8 cellular contexts compared by ENCODE assay signal in the genomic region with DNA sequence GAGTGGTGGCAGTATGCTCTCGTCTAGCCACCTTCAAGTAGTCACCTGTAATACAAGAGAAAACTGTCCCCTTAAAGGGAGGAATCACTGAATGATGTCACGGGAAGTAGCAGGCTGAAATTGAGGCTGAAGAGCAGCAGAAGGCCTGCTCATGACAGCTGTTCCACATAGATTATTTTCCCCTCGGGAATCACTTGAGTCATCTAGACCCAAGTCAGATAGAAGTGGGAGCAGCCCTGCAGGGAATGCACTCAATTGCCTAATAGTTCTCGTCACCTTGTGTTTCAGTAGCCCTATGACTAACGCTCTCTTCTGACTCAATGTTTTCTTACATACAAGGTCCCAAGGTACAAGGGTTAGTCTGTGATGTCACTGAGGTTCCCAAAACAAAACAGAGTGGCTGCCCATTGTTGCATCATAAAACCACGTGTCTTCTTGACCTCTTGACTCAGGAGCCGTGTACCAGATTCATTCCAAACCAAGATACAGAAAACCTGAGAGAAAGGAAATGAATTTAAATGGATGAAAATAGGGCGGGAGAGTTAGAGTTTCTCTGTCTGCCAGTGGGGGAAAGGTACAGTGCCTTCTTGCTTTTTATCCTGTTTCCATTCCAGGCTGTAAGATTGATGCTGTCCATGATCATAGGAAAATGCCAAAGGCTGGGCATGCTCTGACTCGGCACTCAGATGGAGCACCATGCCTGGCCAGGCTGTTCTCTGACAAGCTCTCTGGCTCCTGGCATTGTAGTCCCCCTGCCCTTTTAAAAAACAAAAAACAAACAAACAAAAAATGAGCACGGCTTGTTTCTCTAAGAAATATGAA. TPM values are rescaled to one million over a fixed set of nuclear protein-coding genes. Genes with fewer than 3 reads are reported as not detected.
DNase-seq lines count a peak whose midpoint lies in the region; ATAC-seq, FAIRE-seq and TF ChIP-seq lines count a peak whose summit lies in the region.

No MANE protein-coding gene starts in this region.

- peak; percentile 95 to 97 for DNase-seq in A549 (ENCODE audit: low read depth in 1 of 2, low spot score in 1 of 2)
- DNase-seq in MV-4-11 (lab: John Stamatoyannopoulos, UW) = peak; percentile 83
- DNase-seq in breast epithelium (ENCODE audit: low spot score in 2 of 2) = peak in 1 of 2 donors; percentile 52
- peak; percentile 81 to 99 for DNase-seq in lung microvascular endothelial cell (ENCODE audit: low read depth in 2 of 2)
- DNase-seq in middle frontal gyrus (ENCODE audit: extremely low spot score, low spot score) = no peak
- DNase-seq in HUDEP-2 (lab: John Stamatoyannopoulos, UW; ENCODE audit: unreplicated experiment in 76 of 76) = no peak
- no peak for DNase-seq in frontal cortex (ENCODE audit: low spot score in 2 of 2)

- TF ChIP-seq EP300 in A549 (IDR thresholded peaks at IDR 0.05) = peak; percentile 61 to 69; a peak in 2 of 5 replicates

- H3K27me3 ChIP-seq in breast epithelium = no peaks in the 10 kb centered on the region

- intact Hi-C loops in breast epithelium (cut with DNase I; ENCODE audit: low total_unique reads) = no loop called here

- H3K27ac ChIP-seq in A549 (peak overlapping the region; percentile 67 to 79), breast epithelium (peak overlapping the region; percentile 72 to 85)

- H3K4me1 ChIP-seq in A549 (peaks cover 25% of the 10 kb centered on the region), breast epithelium (no peaks in the 10 kb centered on the region)

- peak in 1 of 2 experiments; percentile 30; a peak in 2 of 5 replicates for TF ChIP-seq RAD21 in A549 (conservative IDR thresholded peaks at IDR 0.05 in 1 of 2, IDR thresholded peaks at IDR 0.05 in 1 of 2)

- H3K4me3 ChIP-seq in A549 (no peak overlapping the region), breast epithelium (no peak overlapping the region)

- CTCF ChIA-PET in A549 (lab: Yijun Ruan, JAX) = interaction anchor here (1.0 to 14.2 kb wide), 4 partner anchors 25 to 90 kb away, joined by 3 to 129 read pairs (median 42); a partner anchor contains a TSS

- TF ChIP-seq CTCF in A549 (IDR thresholded peaks at IDR 0.05) (no peak), breast epithelium (IDR thresholded peaks at IDR 0.05) (no peak)

- ATAC-seq in A549 (peak; percentile 96 to 97), GM19452 (IDR thresholded peaks at IDR 0.05; ENCODE audit: unreplicated experiment) (peak; percentile 69)

- no peaks in the 10 kb centered on the region for H3K9me3 ChIP-seq in A549
- H3K9me3 ChIP-seq in breast epithelium = no peaks in the 10 kb centered on the region

- peak overlapping the region; percentile 60 for H3K4me2 ChIP-seq in A549

- POLR2A ChIA-PET in A549 (lab: Yijun Ruan, JAX) = no interaction called here

- 33% methylated on average over 10 of the region's 10 CpGs for WGBS in A549 (ENCODE audit: missing lambda C conversion rate)

- TF ChIP-seq POLR2A in A549 (IDR thresholded peaks at IDR 0.05; ENCODE audit: low read length) (no peak), breast epithelium (IDR thresholded peaks at IDR 0.05) (no peak)

- FAIRE-seq in A549 (lab: Jason Lieb, UNC) (peak; percentile 97), frontal cortex (lab: Jason Lieb, UNC) (no peak)

- no peaks in the 10 kb centered on the region for H3K36me3 ChIP-seq in breast epithelium

TF ChIP-seq in A549, 52 proteins besides CTCF, POLR2A, EP300 and RAD21 (continues in another document):
- no peak for TF ChIP-seq SMC3 (IDR thresholded peaks at IDR 0.05)
- TF ChIP-seq JUNB (IDR thresholded peaks at IDR 0.05) = peak; percentile 98
- TF ChIP-seq TFCP2L1 (CRISPR knock-in tag; IDR thresholded peaks at IDR 0.05) = no peak
- TF ChIP-seq CBX2 (IDR thresholded peaks at IDR 0.05; ENCODE audit: borderline replicate concordance, low read depth) = no peak
- peak; percentile 80 to 94; a peak in 4 of 5 replicates for TF ChIP-seq JUN (IDR thresholded peaks at IDR 0.05)
- no peak for TF ChIP-seq KDM5A (IDR thresholded peaks at IDR 0.05)
- TF ChIP-seq, protein P1, sequence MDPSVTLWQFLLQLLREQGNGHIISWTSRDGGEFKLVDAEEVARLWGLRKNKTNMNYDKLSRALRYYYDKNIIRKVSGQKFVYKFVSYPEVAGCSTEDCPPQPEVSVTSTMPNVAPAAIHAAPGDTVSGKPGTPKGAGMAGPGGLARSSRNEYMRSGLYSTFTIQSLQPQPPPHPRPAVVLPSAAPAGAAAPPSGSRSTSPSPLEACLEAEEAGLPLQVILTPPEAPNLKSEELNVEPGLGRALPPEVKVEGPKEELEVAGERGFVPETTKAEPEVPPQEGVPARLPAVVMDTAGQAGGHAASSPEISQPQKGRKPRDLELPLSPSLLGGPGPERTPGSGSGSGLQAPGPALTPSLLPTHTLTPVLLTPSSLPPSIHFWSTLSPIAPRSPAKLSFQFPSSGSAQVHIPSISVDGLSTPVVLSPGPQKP (IDR thresholded peaks at IDR 0.05; ENCODE audit: low read depth, low read length) = no peak
- no peak for TF ChIP-seq KDM1A (IDR thresholded peaks at IDR 0.05; ENCODE audit: low read depth)
- TF ChIP-seq CEBPB (IDR thresholded peaks at IDR 0.05) = peak; percentile 98
- TF ChIP-seq, protein P2, sequence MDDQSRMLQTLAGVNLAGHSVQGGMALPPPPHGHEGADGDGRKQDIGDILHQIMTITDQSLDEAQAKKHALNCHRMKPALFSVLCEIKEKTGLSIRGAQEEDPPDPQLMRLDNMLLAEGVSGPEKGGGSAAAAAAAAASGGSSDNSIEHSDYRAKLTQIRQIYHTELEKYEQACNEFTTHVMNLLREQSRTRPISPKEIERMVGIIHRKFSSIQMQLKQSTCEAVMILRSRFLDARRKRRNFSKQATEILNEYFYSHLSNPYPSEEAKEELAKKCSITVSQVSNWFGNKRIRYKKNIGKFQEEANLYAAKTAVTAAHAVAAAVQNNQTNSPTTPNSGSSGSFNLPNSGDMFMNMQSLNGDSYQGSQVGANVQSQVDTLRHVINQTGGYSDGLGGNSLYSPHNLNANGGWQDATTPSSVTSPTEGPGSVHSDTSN (IDR thresholded peaks at IDR 0.05) = peak; percentile 66
- TF ChIP-seq NFE2L2 (conservative IDR thresholded peaks at IDR 0.05; ENCODE audit: low read length) = no peak
- TF ChIP-seq FOSB (CRISPR knock-in tag; IDR thresholded peaks at IDR 0.05) = no peak
- peak; percentile 58 for TF ChIP-seq MAFK (IDR thresholded peaks at IDR 0.05; ENCODE audit: partially characterized antibody)
- TF ChIP-seq MYC (IDR thresholded peaks at IDR 0.05; ENCODE audit: borderline replicate concordance, low read length) = peak; percentile 80; the same call in 1 of the 2 replicates
- TF ChIP-seq ZSCAN20 (CRISPR knock-in tag; IDR thresholded peaks at IDR 0.05) = no peak
- TF ChIP-seq SREBF2 (IDR thresholded peaks at IDR 0.05) = no peak
- TF ChIP-seq, protein P3, sequence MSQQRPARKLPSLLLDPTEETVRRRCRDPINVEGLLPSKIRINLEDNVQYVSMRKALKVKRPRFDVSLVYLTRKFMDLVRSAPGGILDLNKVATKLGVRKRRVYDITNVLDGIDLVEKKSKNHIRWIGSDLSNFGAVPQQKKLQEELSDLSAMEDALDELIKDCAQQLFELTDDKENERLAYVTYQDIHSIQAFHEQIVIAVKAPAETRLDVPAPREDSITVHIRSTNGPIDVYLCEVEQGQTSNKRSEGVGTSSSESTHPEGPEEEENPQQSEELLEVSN (IDR thresholded peaks at IDR 0.05; ENCODE audit: borderline replicate concordance, low read depth) = no peak
- no peak for TF ChIP-seq HEYL (CRISPR knock-in tag; IDR thresholded peaks at IDR 0.05)
- no peak for TF ChIP-seq RFX5 (IDR thresholded peaks at IDR 0.05)
- TF ChIP-seq, protein P4, sequence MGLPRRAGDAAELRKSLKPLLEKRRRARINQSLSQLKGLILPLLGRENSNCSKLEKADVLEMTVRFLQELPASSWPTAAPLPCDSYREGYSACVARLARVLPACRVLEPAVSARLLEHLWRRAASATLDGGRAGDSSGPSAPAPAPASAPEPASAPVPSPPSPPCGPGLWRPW (IDR thresholded peaks at IDR 0.05) = peak; percentile 81
- no peak for TF ChIP-seq RCOR1 (IDR thresholded peaks at IDR 0.05; ENCODE audit: low read depth, low read length)
- TF ChIP-seq ZC3H11A (IDR thresholded peaks at IDR 0.05) = no peak
- TF ChIP-seq, protein P5, sequence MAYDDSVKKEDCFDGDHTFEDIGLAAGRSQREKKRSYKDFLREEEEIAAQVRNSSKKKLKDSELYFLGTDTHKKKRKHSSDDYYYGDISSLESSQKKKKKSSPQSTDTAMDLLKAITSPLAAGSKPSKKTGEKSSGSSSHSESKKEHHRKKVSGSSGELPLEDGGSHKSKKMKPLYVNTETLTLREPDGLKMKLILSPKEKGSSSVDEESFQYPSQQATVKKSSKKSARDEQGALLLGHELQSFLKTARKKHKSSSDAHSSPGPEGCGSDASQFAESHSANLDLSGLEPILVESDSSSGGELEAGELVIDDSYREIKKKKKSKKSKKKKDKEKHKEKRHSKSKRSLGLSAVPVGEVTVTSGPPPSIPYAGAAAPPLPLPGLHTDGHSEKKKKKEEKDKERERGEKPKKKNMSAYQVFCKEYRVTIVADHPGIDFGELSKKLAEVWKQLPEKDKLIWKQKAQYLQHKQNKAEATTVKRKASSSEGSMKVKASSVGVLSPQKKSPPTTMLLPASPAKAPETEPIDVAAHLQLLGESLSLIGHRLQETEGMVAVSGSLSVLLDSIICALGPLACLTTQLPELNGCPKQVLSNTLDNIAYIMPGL (CRISPR knock-in tag; IDR thresholded peaks at IDR 0.05; ENCODE audit: borderline replicate concordance) = no peak
- TF ChIP-seq RARB (CRISPR knock-in tag; IDR thresholded peaks at IDR 0.05) = peak; percentile 75; the same call in 1 of the 2 replicates
- no peak for TF ChIP-seq MAZ (IDR thresholded peaks at IDR 0.05; ENCODE audit: borderline replicate concordance, low read depth, low read length)

RNA-seq across cellular contexts. Expression of a gene that starts 21.6 kb away (rescaled TPM):
- polyA plus RNA-seq in A549 (2011; rRNA removed) (0.43 and 0.57 TPM in 2 replicates), A549 (2017; fragmentation: RNase III; extraction: RNeasy Plus Mini Kit Qiagen cat#74134 plus additional on column Dnase treatment) (0.06 TPM in 1 of 3 replicates, not detected in the others)
- 0.36 and 0.73 TPM in 2 replicates for polyA plus RNA-seq in A549 (2012; cell fraction: cytosol; rRNA removed)
- 0.91 and 1.4 TPM in 2 replicates for polyA plus RNA-seq in A549 (2012; cell fraction: nucleus; rRNA removed)
- polyA minus RNA-seq in A549 (2011; rRNA and poly(A)+ RNA removed) = 0.24 and 0.25 TPM in 2 replicates
- total RNA-seq in breast epithelium (10 to 100 TPM; 41.1 to 97.3 (median 46.8) TPM), lung microvascular endothelial cell (3.5 and 4.0 TPM in 2 replicates), frontal cortex (15.5 TPM)

RNA-seq across cellular contexts. Expression of a gene that starts 40.2 kb away (rescaled TPM):
- polyA plus RNA-seq in A549 (2011; rRNA removed) (48.7 and 50.2 TPM in 2 replicates), A549 (2017; fragmentation: RNase III; extraction: RNeasy Plus Mini Kit Qiagen cat#74134 plus additional on column Dnase treatment) (22.9 to 25.5 TPM (median 23.7 TPM) in 3 replicates)
- 15.2 and 16.6 TPM in 2 replicates for polyA plus RNA-seq in A549 (2012; cell fraction: cytosol; rRNA removed)
- polyA plus RNA-seq in A549 (2012; cell fraction: nucleus; rRNA removed) = 7.8 and 10.5 TPM in 2 replicates
- 19.6 and 28.7 TPM in 2 replicates for polyA minus RNA-seq in A549 (2011; rRNA and poly(A)+ RNA removed)
- total RNA-seq in breast epithelium (10 to 100 TPM; 29.0 to 40.7 (median 33.1) TPM), lung microvascular endothelial cell (26.2 and 29.6 TPM in 2 replicates), frontal cortex (16.7 TPM)

Comparison
In these comparisons a context has a peak if more than half of its experiments do, and no peak if none do; other contexts are left out.
1. DNase-seq: peak in A549 (2 of 2), MV-4-11 (single experiment) and lung microvascular endothelial cell (2 of 2); none in middle frontal gyrus (single experiment), HUDEP-2 (0 of 76) and frontal cortex (0 of 2).